Comparison of ENCODE assay signal across 9 cellular contexts in the genomic region with DNA sequence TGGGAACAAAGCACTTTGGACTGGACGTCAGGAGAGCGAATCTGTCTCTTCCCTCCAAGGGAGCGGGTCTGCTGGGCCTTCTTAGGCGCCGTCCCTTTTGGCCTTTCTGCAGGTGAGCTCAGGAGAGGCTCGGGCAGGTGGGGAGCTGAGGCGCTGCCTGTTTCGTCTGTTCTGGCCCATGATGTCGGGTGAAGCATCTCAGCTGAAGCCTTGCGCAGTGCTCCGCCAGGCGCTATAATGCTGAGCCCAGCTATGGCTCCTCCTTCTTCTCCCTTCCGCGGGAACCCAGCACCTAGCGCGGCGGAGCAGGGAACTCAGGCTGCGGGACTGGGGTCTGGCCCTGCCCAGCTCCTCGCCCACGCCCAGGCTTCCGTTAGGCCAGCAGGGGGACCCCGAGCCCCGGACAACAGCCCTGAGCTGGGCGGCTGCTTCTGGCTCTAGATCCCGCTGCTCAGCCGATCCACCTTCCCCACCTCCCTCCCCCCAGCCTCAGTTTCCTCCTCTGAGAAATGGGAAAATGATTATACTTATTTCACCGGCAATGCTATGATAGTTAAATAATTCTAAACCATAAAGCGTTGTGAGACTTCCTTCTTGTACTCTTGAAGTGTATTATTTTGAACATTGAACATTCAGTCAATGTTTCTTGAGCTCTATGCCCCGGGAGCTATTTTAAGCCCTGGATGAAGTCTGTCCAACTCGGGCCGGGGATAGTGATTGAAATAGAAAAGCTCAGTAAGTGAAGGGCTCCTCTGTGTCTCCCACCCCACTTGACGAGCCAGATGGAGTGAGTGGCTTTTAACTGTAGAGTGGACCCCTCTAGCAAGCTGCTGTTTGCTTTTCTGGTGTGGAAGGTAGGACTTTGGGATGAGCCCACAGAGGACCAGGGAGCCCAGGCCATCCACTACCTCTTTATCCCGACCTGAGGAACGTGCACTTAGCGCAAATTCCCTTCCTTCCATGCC. TPM values are rescaled to one million over a fixed set of nuclear protein-coding genes. Genes with fewer than 3 reads are reported as not detected.
A peak's percentile ranks its signal among the peaks of the same experiment; 100 is the strongest.
DNase-seq lines count a peak whose midpoint lies in the region; ATAC-seq and TF ChIP-seq lines count a peak whose summit lies in the region.
"Had no signal": no experiment of that assay in that cellular context is flagged by ENCODE, and none has a peak within 500 bp of the region (broad histone marks: within the 10 kb centered on the region; RNA-seq: fewer than 3 reads in every experiment).

No MANE protein-coding gene starts in this region.

- H3K18ac ChIP-seq in IMR-90 (ENCODE audit: low read depth, low read length), result no peak overlapping the region

- H3K36me3 ChIP-seq in IMR-90 (ENCODE audit: control insufficient read depth, insufficient read depth, low read length) (no peaks in the 10 kb centered on the region), liver (ENCODE audit: control insufficient read depth in 4 of 4, insufficient read depth in 3 of 4, low read depth in 1 of 4, low read length in 3 of 4) (no peaks in the 10 kb centered on the region)

- no peak overlapping the region for H4K8ac ChIP-seq in IMR-90 (ENCODE audit: low read depth in 2 of 2, low read length in 2 of 2)

- H2AFZ ChIP-seq in IMR-90 (replicated peaks; ENCODE audit: low read length, poor library complexity), result peak overlapping the region; percentile 78

- CTCF ChIA-PET in IMR-90 (lab: Yijun Ruan, JAX), result interaction anchor here (0.6 to 3.2 kb wide), 11 partner anchors 10 to 150 kb away, joined by 3 to 22 read pairs (median 4); no protein-coding TSS in a partner anchor

- BruUV-seq in IMR-90 (replicated peaks; lab: Mats Ljungman, UMichigan), result no TSS peak

- H3K9me3 ChIP-seq in IMR-90 (ENCODE audit: control insufficient read depth, insufficient read depth, low read length) (peaks cover 4% of the 10 kb centered on the region), liver (ENCODE audit: control insufficient read depth in 4 of 4, low read length in 3 of 4) (no peaks in the 10 kb centered on the region)

- ATAC-seq in IMR-90 (ENCODE audit: low read depth) (peak; percentile 99), GM19351 (IDR thresholded peaks at IDR 0.05; ENCODE audit: unreplicated experiment) (no peak)
- no peak for ATAC-seq in stimulated activated naive CD8-positive, alpha-beta T cell treated with anti-CD3 and anti-CD28 coated beads, Interleukin-15, Interleukin-2, amounts not matched to agents 100 U/mL and 50 U/mL, for 24 hours

- no peak overlapping the region for H2BK120ac ChIP-seq in IMR-90 (ENCODE audit: low read depth, low read length)

- TF ChIP-seq RAD21 in IMR-90 (IDR thresholded peaks at IDR 0.05; ENCODE audit: low read length), result peak; percentile 86
- TF ChIP-seq RAD21 in liver (IDR thresholded peaks at IDR 0.05), result peak; percentile 77 to 89

- no peaks in the 10 kb centered on the region for H3K9me1 ChIP-seq in IMR-90 (ENCODE audit: insufficient read depth, low read length)

- TF ChIP-seq CTCF in IMR-90 (conservative IDR thresholded peaks at IDR 0.05; ENCODE audit: low read depth, low read length) (peak; percentile 86), liver (IDR thresholded peaks at IDR 0.05; ENCODE audit: low read depth, low read length, missing input control) (peak; percentile 57)

- no peak overlapping the region for H4K5ac ChIP-seq in IMR-90 (ENCODE audit: low read depth, low read length)

- in situ Hi-C loops in IMR-90 (cut with MboI; ENCODE audit: low sequenced_read_pairs), result loop anchor here (5.0 kb wide), 1 partner anchor 94 kb away; no protein-coding TSS in a partner anchor

- H3K4me2 ChIP-seq in IMR-90 (ENCODE audit: low read depth, low read length), result no peak overlapping the region

- peak overlapping the region; percentile 34 for H2AK9ac ChIP-seq in IMR-90 (replicated peaks; ENCODE audit: low read depth, low read length, poor library complexity)

- H2AK5ac ChIP-seq in IMR-90 (ENCODE audit: low read depth, low read length), result no peak overlapping the region

- POLR2A ChIA-PET in IMR-90 (lab: Charles Lee; ENCODE audit: unreplicated experiment), result no interaction called here

- H4K20me1 ChIP-seq in IMR-90 (ENCODE audit: insufficient read depth, low read length), result no peaks in the 10 kb centered on the region; the same call in 1 of the 2 replicates

- H3K9ac ChIP-seq in IMR-90 (ENCODE audit: low read depth, low read length), result no peak overlapping the region
- H3K9ac ChIP-seq in liver (ENCODE audit: low read depth in 1 of 2, low read length in 2 of 2), result no peak overlapping the region

- dilution Hi-C loops in IMR-90 (cut with HindIII; ENCODE audit: low sequenced_read_pairs, unreplicated experiment), result no loop called here

- intact Hi-C loops in IMR-90 (cut with micrococcal nuclease), result loop anchor here (1.0 to 5.0 kb wide), 4 partner anchors 81 to 149 kb away; no protein-coding TSS in a partner anchor

- H3K79me1 ChIP-seq in IMR-90 (ENCODE audit: low read depth in 1 of 2, low read length in 2 of 2), result no peaks in the 10 kb centered on the region

- no peak overlapping the region for H3K56ac ChIP-seq in IMR-90 (ENCODE audit: extremely low read depth, insufficient read depth, low read length)

- H3K23ac ChIP-seq in IMR-90 (ENCODE audit: low read depth, low read length), result no peak overlapping the region; the same call in 1 of the 2 replicates

- H2BK20ac ChIP-seq in IMR-90 (ENCODE audit: low read depth, low read length), result no peak overlapping the region

- H2BK15ac ChIP-seq in IMR-90 (ENCODE audit: low read depth, low read length), result no peak overlapping the region

- H2BK5ac ChIP-seq in IMR-90 (ENCODE audit: low read depth, low read length, poor library complexity, severe bottlenecking), result no peak overlapping the region

- DNase-seq in EH (ENCODE audit: low read depth), result peak; percentile 68
- DNase-seq in IMR-90, result peak; percentile 50
- DNase-seq in SHP77 (lab: John Stamatoyannopoulos, UW), result peak; percentile 41 to 52
- DNase-seq in dedifferentiated amniotic fluid mesenchymal stem cell (ENCODE audit: extremely low spot score), result peak; percentile 54
- DNase-seq in stimulated activated naive CD8-positive, alpha-beta T cell treated with anti-CD3 and anti-CD28 coated beads, Interleukin-15, Interleukin-2, amounts not matched to agents 100 U/mL and 50 U/mL, for 24 hours, result peak; percentile 64
- no peak for DNase-seq in NCI-H2171 (lab: John Stamatoyannopoulos, UW)

- H3K14ac ChIP-seq in IMR-90 (replicated peaks; ENCODE audit: low read depth, low read length), result no peak overlapping the region

- TF ChIP-seq POLR2A in IMR-90 (IDR thresholded peaks at IDR 0.05; ENCODE audit: low read depth, low read length), result no peak

- no peak overlapping the region for H4K91ac ChIP-seq in IMR-90 (ENCODE audit: insufficient read depth, low read depth, low read length)

- H3K27ac ChIP-seq in IMR-90 (ENCODE audit: insufficient read depth, low read length) (no peak overlapping the region), liver (ENCODE audit: low read depth in 1 of 2, low read length in 2 of 2) (no peak overlapping the region)

- no peaks in the 10 kb centered on the region for H3K4me1 ChIP-seq in IMR-90 (ENCODE audit: control insufficient read depth, insufficient read depth, low read length)
- H3K4me1 ChIP-seq in liver (ENCODE audit: control insufficient read depth in 4 of 4, insufficient read depth in 4 of 4, low read length in 3 of 4), result peaks cover 0 to 9% (median 0%) of the 10 kb centered on the region in 4 donors

- H3K4me3 ChIP-seq in IMR-90 (ENCODE audit: insufficient read depth, low read depth, low read length), result no peak overlapping the region
- no peak overlapping the region for H3K4me3 ChIP-seq in liver (ENCODE audit: low read depth in 1 of 3, low read length in 3 of 3)

- H3K4ac ChIP-seq in IMR-90 (ENCODE audit: low read depth, low read length), result no peak overlapping the region

- H3K27me3 ChIP-seq in IMR-90 (ENCODE audit: control insufficient read depth, insufficient read depth, low read length) (peaks cover 70% of the 10 kb centered on the region), liver (ENCODE audit: control insufficient read depth in 4 of 4, insufficient read depth in 4 of 4, low read length in 3 of 4) (peaks cover 0 to 6% (median 1%) of the 10 kb centered on the region in 4 donors)

- WGBS in IMR-90 (ENCODE audit: extremely low coverage in 2 of 2, insufficient read length in 1 of 2), 2 experiments, result 33% methylated on average over 8 of the region's 35 CpGs; no CpG with 5 or more reads in 1 of the 2 experiments
- 25% methylated on average over 35 of the region's 35 CpGs for WGBS in liver

TF ChIP-seq in IMR-90, 13 proteins besides CTCF, POLR2A, EP300 and RAD21:
- TF ChIP-seq MAZ (IDR thresholded peaks at IDR 0.05; ENCODE audit: borderline replicate concordance, low read depth, low read length) (no peak), SMC3 (IDR thresholded peaks at IDR 0.05; ENCODE audit: low read depth, low read length) (peak; percentile 91), NFE2L2 (IDR thresholded peaks at IDR 0.05; ENCODE audit: low read depth, low read length) (no peak)

TF ChIP-seq in liver, 16 proteins besides CTCF, POLR2A, EP300 and RAD21:
- peak in 1 of 2 donors; percentile 56 for TF ChIP-seq EGR1 (IDR thresholded peaks at IDR 0.05; ENCODE audit: low read depth in 2 of 2)
- TF ChIP-seq NR2F2 (IDR thresholded peaks at IDR 0.05), result no peak
TF ChIP-seq in liver: peak in this region for 1.

RNA-seq across cellular contexts. Expression of gene ADORA1, which starts 9.6 kb away (rescaled TPM):
- total RNA-seq in IMR-90 (2012; rRNA removed) (under 0.01 and 0.36 TPM in 2 replicates), liver (1 to 10 TPM in 1 of 2 donors, under 1 TPM in 1; 0.33 to 1.1 TPM)
- polyA plus RNA-seq in IMR-90 (2012; rRNA removed) (0.56 and 0.66 TPM in 2 replicates), liver (under 1 TPM; 0.37 to 0.38 TPM)
- 0.38 and 1.4 TPM in 2 replicates for polyA plus RNA-seq in IMR-90 (2012; cell fraction: cytosol; rRNA removed)
- 0.35 and 0.48 TPM in 2 replicates for polyA plus RNA-seq in IMR-90 (2012; cell fraction: nucleus; rRNA removed; ENCODE audit: low replicate concordance)

RNA-seq across cellular contexts. Expression of gene MYOG, which starts 32.1 kb away (rescaled TPM):
- total RNA-seq in IMR-90 (2012; rRNA removed) (not detected in 2 replicates), liver (not detected)
- polyA plus RNA-seq in IMR-90 (2012; rRNA removed) (not detected in 2 replicates), liver (not detected)
- polyA plus RNA-seq in IMR-90 (2012; cell fraction: cytosol; rRNA removed), result not detected in 2 replicates
- not detected in 2 replicates for polyA plus RNA-seq in IMR-90 (2012; cell fraction: nucleus; rRNA removed; ENCODE audit: low replicate concordance)
- total RNA-seq: temporal lobe had no signal

RNA-seq across cellular contexts. Expression of gene MYBPH, which starts 57.7 kb away (rescaled TPM):
- total RNA-seq in IMR-90 (2012; rRNA removed), result not detected in 2 replicates
- not detected in 2 replicates for polyA plus RNA-seq in IMR-90 (2012; rRNA removed)
- polyA plus RNA-seq in IMR-90 (2012; cell fraction: cytosol; rRNA removed), result not detected in 2 replicates
- polyA plus RNA-seq in IMR-90 (2012; cell fraction: nucleus; rRNA removed; ENCODE audit: low replicate concordance), result not detected in 2 replicates
- total RNA-seq in liver, result under 1 TPM in 1 of 2 donors, not detected in 1; 0.09 TPM
- not detected for polyA plus RNA-seq in liver
- total RNA-seq: temporal lobe had no signal
